Comparison of ENCODE assay signal across 8 cellular contexts in genomic region chr14:87993485-87993809, GRCh38. TPM values are rescaled to one million over a fixed set of nuclear protein-coding genes. Genes with fewer than 3 reads are reported as not detected.
A peak's percentile ranks its signal among the peaks of the same experiment; 100 is the strongest.
DNase-seq lines count a peak whose midpoint lies in the region; ATAC-seq and TF ChIP-seq lines count a peak whose summit lies in the region.

No MANE protein-coding gene starts in this region.

- H3K4me3 Mint-ChIP-seq in WTC11, result peak overlapping the region; percentile 93

- H3K9me2 ChIP-seq in hepatocyte (replicated peaks; ENCODE audit: insufficient read depth), result no peaks in the 10 kb centered on the region

- H3K9me3 ChIP-seq in hepatocyte (ENCODE audit: low read depth) (no peaks in the 10 kb centered on the region), stomach (no peaks in the 10 kb centered on the region)

- H3K27me3 Mint-ChIP-seq in WTC11 (ENCODE audit: low read depth), result no peaks in the 10 kb centered on the region; the same call in 1 of the 2 replicates

- H2AFZ ChIP-seq in hepatocyte, result peak overlapping the region; percentile 88

- H3K36me3 ChIP-seq in hepatocyte (replicated peaks; ENCODE audit: insufficient read depth, low read depth), result no peaks in the 10 kb centered on the region
- H3K36me3 ChIP-seq in stomach, result no peaks in the 10 kb centered on the region

- peak; percentile 36 for DNase-seq in NCI-H2227 (lab: John Stamatoyannopoulos, UW; ENCODE audit: unreplicated experiment)
- no peak for DNase-seq in NCI-H2227 treated with DMSO at 0.1 percent for 48 hours (lab: John Stamatoyannopoulos, UW)
- no peak for DNase-seq in WTC11 (ENCODE audit: low spot score)
- DNase-seq in hepatocyte (ENCODE audit: low spot score), result no peak
- DNase-seq in stomach, result no peak
- DNase-seq in HPDE6-E6E7 (ENCODE audit: extremely low spot score), result no peak
- DNase-seq in kidney glomerular epithelial cell (lab: John Stamatoyannopoulos, UW), result no peak
- DNase-seq in SW 1271 (lab: John Stamatoyannopoulos, UW), result no peak

- no peak for TF ChIP-seq POLR2A in stomach (IDR thresholded peaks at IDR 0.05)

- peak overlapping the region; percentile 88 for H3K27ac Mint-ChIP-seq in WTC11

- no peaks in the 10 kb centered on the region for H3K36me3 Mint-ChIP-seq in WTC11

- TF ChIP-seq CTCF in WTC11 (IDR thresholded peaks at IDR 0.05), result no peak
- TF ChIP-seq CTCF in hepatocyte (IDR thresholded peaks at IDR 0.05; ENCODE audit: poor library complexity), result no peak
- no peak for TF ChIP-seq CTCF in stomach (IDR thresholded peaks at IDR 0.05)

- peak overlapping the region; percentile 88 for H3K4me2 ChIP-seq in hepatocyte

- H3K4me1 ChIP-seq in hepatocyte (ENCODE audit: insufficient read depth), result peaks cover 38% of the 10 kb centered on the region
- H3K4me1 ChIP-seq in stomach, result peaks cover 0 to 55% (median 31%) of the 10 kb centered on the region in 4 donors

- no peaks in the 10 kb centered on the region for H3K9me3 Mint-ChIP-seq in WTC11

- intact Hi-C loops in stomach (cut with DNase I; ENCODE audit: low total_unique reads), result no loop called here

- no peak for TF ChIP-seq EP300 in stomach (IDR thresholded peaks at IDR 0.05)

- H3K27ac ChIP-seq in hepatocyte (peak overlapping the region; percentile 93), stomach (peak overlapping the region; percentile 90 to 99 (median 95))

- POLR2A ChIA-PET in WTC11 (lab: Charles Lee), result interaction anchor here (0.5 to 0.6 kb wide), 2 partner anchors 10 to 105 kb away, joined by 3 to 4 read pairs; no protein-coding TSS in a partner anchor

- H3K4me3 ChIP-seq in hepatocyte (no peak overlapping the region), stomach (peak overlapping the region; percentile 59 to 88 (median 78))

- H3K27me3 ChIP-seq in hepatocyte (no peaks in the 10 kb centered on the region), stomach (no peaks in the 10 kb centered on the region)

- ATAC-seq in WTC11, result peak; percentile 8

- peaks cover 29% of the 10 kb centered on the region for H3K4me1 Mint-ChIP-seq in WTC11

- CTCF ChIA-PET in WTC11 (lab: Charles Lee), result interaction anchor here (1.0 to 1.2 kb wide), 5 partner anchors 21 to 248 kb away, joined by 3 to 5 read pairs (median 3); no protein-coding TSS in a partner anchor

- H4K20me1 ChIP-seq in hepatocyte (ENCODE audit: insufficient read depth, poor library complexity, severe bottlenecking), result no peaks in the 10 kb centered on the region

- WGBS in hepatocyte (ENCODE audit: low lambda C conversion rate, missing lambda C conversion rate), result 65% methylated on average over 5 of the region's 5 CpGs
- WGBS in stomach, 5 donors, result 37 to 57% (median 43%) methylated on average over 5 of the region's 5 CpGs

- peaks cover 3% of the 10 kb centered on the region for H3K79me2 ChIP-seq in hepatocyte

TF ChIP-seq in WTC11, 78 proteins besides CTCF, POLR2A, EP300 and RAD21:
- TF ChIP-seq ZNF416 (CRISPR knock-in tag; IDR thresholded peaks at IDR 0.05) (no peak), FOXJ3 (CRISPR knock-in tag; IDR thresholded peaks at IDR 0.05; ENCODE audit: borderline replicate concordance) (no peak), ELF4 (CRISPR knock-in tag; IDR thresholded peaks at IDR 0.05; ENCODE audit: low read depth) (no peak), HMGXB4 (CRISPR knock-in tag; IDR thresholded peaks at IDR 0.05) (no peak), NR2C2 (CRISPR knock-in tag; IDR thresholded peaks at IDR 0.05) (no peak), MYBL2 (CRISPR knock-in tag; IDR thresholded peaks at IDR 0.05) (no peak), ZNF671 (CRISPR knock-in tag; IDR thresholded peaks at IDR 0.05) (no peak), GABPB1 (CRISPR knock-in tag; IDR thresholded peaks at IDR 0.05) (no peak), SMAD3 (CRISPR knock-in tag; IDR thresholded peaks at IDR 0.05; ENCODE audit: borderline replicate concordance) (no peak), FOXP4 (CRISPR knock-in tag; IDR thresholded peaks at IDR 0.05) (no peak), E2F1 (CRISPR knock-in tag; IDR thresholded peaks at IDR 0.05) (no peak), NFATC4 (CRISPR knock-in tag; IDR thresholded peaks at IDR 0.05) (no peak), MAX (CRISPR knock-in tag; IDR thresholded peaks at IDR 0.05) (no peak), NR1H2 (CRISPR knock-in tag; IDR thresholded peaks at IDR 0.05) (no peak), ESRRA (CRISPR knock-in tag; IDR thresholded peaks at IDR 0.05; ENCODE audit: borderline replicate concordance) (no peak), HMGA2 (CRISPR knock-in tag; IDR thresholded peaks at IDR 0.05) (no peak), MLX (CRISPR knock-in tag; IDR thresholded peaks at IDR 0.05) (no peak)

RNA-seq across cellular contexts. Expression of gene GALC, which starts 0.5 kb away (rescaled TPM):
- total RNA-seq in WTC11 (2021) (10.6 to 10.9 TPM (median 10.7 TPM) in 3 replicates), hepatocyte (47.5 TPM in 2 replicates), stomach (10 to 100 TPM in 4 of 5 donors, 1 to 10 TPM in 1; 2.3 to 50.4 (median 32.0) TPM)
- polyA plus RNA-seq in hepatocyte (20.7 and 23.0 TPM in 2 replicates), stomach (1 to 10 TPM; 2.3 to 9.0 (median 4.6) TPM)

RNA-seq across cellular contexts. Expression of gene GPR65, which starts 11.5 kb away (rescaled TPM):
- total RNA-seq in WTC11 (2021), result not detected in 3 replicates
- 0.04 and 0.10 TPM in 2 replicates for total RNA-seq in hepatocyte
- 0.13 and 0.22 TPM in 2 replicates for polyA plus RNA-seq in hepatocyte
- 1 to 10 TPM in 2 of 5 donors, under 1 TPM in 1, not detected in 2; 0.58 to 2.6 (median 1.3) TPM for total RNA-seq in stomach
- polyA plus RNA-seq in stomach, result 1 to 10 TPM in 1 of 3 donors, under 1 TPM in 2; 0.48 to 1.2 (median 1.00) TPM
